Comparison of ENCODE assay signal across 1 cellular context in the genomic region with DNA sequence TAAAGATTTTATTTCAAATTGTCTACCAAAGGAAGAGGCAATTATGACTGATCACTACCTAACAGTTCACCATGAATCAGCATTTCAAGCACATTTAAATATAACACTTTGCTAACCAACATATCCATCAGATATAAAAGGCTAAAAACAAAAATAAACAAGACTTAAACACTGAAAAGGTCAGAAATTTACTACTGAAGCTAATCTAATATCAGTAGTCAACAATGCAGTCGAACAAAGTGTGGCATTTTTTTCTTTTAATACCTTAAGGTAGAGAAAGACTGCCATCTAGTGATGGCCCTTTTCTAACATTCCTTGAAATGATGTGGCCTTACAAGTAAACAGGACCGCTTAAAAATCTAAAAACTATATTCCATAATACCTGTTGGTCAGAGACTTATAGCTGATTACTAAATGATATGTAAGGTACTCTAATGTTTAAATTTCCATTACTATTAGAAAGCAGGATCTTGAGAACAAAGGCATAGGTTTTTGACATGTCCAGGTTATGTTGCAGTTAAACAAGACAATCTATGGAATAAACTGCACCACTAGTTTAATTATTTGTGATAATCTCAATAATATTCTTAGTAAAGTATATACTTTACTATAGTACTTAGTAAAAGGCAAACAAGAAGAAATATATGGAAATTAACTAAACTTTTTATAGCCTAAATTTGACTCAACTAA.
TF ChIP-seq lines count a peak whose summit lies in the region.

No MANE protein-coding gene starts in this region.

TF ChIP-seq in K562, 482 proteins besides CTCF, POLR2A, EP300 and RAD21 (continued from another document and continues in another):
- TF ChIP-seq, protein P1, sequence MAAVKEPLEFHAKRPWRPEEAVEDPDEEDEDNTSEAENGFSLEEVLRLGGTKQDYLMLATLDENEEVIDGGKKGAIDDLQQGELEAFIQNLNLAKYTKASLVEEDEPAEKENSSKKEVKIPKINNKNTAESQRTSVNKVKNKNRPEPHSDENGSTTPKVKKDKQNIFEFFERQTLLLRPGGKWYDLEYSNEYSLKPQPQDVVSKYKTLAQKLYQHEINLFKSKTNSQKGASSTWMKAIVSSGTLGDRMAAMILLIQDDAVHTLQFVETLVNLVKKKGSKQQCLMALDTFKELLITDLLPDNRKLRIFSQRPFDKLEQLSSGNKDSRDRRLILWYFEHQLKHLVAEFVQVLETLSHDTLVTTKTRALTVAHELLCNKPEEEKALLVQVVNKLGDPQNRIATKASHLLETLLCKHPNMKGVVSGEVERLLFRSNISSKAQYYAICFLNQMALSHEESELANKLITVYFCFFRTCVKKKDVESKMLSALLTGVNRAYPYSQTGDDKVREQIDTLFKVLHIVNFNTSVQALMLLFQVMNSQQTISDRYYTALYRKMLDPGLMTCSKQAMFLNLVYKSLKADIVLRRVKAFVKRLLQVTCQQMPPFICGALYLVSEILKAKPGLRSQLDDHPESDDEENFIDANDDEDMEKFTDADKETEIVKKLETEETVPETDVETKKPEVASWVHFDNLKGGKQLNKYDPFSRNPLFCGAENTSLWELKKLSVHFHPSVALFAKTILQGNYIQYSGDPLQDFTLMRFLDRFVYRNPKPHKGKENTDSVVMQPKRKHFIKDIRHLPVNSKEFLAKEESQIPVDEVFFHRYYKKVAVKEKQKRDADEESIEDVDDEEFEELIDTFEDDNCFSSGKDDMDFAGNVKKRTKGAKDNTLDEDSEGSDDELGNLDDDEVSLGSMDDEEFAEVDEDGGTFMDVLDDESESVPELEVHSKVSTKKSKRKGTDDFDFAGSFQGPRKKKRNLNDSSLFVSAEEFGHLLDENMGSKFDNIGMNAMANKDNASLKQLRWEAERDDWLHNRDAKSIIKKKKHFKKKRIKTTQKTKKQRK (IDR thresholded peaks at IDR 0.05; ENCODE audit: borderline replicate concordance, low read depth, low read length): no peak
- TF ChIP-seq, protein P2, sequence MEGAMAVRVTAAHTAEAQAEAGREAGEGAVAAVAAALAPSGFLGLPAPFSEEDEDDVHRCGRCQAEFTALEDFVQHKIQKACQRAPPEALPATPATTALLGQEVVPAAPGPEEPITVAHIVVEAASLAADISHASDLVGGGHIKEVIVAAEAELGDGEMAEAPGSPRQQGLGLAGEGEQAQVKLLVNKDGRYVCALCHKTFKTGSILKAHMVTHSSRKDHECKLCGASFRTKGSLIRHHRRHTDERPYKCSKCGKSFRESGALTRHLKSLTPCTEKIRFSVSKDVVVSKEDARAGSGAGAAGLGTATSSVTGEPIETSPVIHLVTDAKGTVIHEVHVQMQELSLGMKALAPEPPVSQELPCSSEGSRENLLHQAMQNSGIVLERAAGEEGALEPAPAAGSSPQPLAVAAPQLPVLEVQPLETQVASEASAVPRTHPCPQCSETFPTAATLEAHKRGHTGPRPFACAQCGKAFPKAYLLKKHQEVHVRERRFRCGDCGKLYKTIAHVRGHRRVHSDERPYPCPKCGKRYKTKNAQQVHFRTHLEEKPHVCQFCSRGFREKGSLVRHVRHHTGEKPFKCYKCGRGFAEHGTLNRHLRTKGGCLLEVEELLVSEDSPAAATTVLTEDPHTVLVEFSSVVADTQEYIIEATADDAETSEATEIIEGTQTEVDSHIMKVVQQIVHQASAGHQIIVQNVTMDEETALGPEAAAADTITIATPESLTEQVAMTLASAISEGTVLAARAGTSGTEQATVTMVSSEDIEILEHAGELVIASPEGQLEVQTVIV (CRISPR knock-in tag; IDR thresholded peaks at IDR 0.05; ENCODE audit: borderline replicate concordance): no peak
- TF ChIP-seq, protein P3, sequence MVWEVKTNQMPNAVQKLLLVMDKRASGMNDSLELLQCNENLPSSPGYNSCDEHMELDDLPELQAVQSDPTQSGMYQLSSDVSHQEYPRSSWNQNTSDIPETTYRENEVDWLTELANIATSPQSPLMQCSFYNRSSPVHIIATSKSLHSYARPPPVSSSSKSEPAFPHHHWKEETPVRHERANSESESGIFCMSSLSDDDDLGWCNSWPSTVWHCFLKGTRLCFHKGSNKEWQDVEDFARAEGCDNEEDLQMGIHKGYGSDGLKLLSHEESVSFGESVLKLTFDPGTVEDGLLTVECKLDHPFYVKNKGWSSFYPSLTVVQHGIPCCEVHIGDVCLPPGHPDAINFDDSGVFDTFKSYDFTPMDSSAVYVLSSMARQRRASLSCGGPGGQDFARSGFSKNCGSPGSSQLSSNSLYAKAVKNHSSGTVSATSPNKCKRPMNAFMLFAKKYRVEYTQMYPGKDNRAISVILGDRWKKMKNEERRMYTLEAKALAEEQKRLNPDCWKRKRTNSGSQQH (CRISPR knock-in tag; IDR thresholded peaks at IDR 0.05): no peak
- TF ChIP-seq, protein P4, sequence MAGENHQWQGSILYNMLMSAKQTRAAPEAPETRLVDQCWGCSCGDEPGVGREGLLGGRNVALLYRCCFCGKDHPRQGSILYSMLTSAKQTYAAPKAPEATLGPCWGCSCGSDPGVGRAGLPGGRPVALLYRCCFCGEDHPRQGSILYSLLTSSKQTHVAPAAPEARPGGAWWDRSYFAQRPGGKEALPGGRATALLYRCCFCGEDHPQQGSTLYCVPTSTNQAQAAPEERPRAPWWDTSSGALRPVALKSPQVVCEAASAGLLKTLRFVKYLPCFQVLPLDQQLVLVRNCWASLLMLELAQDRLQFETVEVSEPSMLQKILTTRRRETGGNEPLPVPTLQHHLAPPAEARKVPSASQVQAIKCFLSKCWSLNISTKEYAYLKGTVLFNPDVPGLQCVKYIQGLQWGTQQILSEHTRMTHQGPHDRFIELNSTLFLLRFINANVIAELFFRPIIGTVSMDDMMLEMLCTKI (IDR thresholded peaks at IDR 0.05; ENCODE audit: partially characterized antibody): no peak
- TF ChIP-seq FOXA3 (CRISPR knock-in tag; conservative IDR thresholded peaks at IDR 0.05 in 1 of 2, IDR thresholded peaks at IDR 0.05 in 1 of 2): peak in 1 of 2 experiments; percentile 36; a peak in 1 of 4 replicates
- TF ChIP-seq, protein P5, sequence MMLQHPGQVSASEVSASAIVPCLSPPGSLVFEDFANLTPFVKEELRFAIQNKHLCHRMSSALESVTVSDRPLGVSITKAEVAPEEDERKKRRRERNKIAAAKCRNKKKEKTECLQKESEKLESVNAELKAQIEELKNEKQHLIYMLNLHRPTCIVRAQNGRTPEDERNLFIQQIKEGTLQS (IDR thresholded peaks at IDR 0.05): no peak
- TF ChIP-seq, protein P5 (CRISPR knock-in tag; conservative IDR thresholded peaks at IDR 0.05): no peak
- TF ChIP-seq SMARCE1 (IDR thresholded peaks at IDR 0.05): no peak
- no peak for TF ChIP-seq PRPF4 (IDR thresholded peaks at IDR 0.05; ENCODE audit: insufficient read depth, low read depth, low read length, poor library complexity, severe bottlenecking)
- TF ChIP-seq DMBX1 (CRISPR knock-in tag; IDR thresholded peaks at IDR 0.05; ENCODE audit: borderline replicate concordance): no peak
- no peak for TF ChIP-seq POLR2G (IDR thresholded peaks at IDR 0.05; ENCODE audit: low read depth, low read length)
- no peak for TF ChIP-seq ZNF668 (CRISPR knock-in tag; IDR thresholded peaks at IDR 0.05)
- TF ChIP-seq NELFE (IDR thresholded peaks at IDR 0.05; ENCODE audit: insufficient read depth, insufficient read length): no peak
- TF ChIP-seq, protein P6, sequence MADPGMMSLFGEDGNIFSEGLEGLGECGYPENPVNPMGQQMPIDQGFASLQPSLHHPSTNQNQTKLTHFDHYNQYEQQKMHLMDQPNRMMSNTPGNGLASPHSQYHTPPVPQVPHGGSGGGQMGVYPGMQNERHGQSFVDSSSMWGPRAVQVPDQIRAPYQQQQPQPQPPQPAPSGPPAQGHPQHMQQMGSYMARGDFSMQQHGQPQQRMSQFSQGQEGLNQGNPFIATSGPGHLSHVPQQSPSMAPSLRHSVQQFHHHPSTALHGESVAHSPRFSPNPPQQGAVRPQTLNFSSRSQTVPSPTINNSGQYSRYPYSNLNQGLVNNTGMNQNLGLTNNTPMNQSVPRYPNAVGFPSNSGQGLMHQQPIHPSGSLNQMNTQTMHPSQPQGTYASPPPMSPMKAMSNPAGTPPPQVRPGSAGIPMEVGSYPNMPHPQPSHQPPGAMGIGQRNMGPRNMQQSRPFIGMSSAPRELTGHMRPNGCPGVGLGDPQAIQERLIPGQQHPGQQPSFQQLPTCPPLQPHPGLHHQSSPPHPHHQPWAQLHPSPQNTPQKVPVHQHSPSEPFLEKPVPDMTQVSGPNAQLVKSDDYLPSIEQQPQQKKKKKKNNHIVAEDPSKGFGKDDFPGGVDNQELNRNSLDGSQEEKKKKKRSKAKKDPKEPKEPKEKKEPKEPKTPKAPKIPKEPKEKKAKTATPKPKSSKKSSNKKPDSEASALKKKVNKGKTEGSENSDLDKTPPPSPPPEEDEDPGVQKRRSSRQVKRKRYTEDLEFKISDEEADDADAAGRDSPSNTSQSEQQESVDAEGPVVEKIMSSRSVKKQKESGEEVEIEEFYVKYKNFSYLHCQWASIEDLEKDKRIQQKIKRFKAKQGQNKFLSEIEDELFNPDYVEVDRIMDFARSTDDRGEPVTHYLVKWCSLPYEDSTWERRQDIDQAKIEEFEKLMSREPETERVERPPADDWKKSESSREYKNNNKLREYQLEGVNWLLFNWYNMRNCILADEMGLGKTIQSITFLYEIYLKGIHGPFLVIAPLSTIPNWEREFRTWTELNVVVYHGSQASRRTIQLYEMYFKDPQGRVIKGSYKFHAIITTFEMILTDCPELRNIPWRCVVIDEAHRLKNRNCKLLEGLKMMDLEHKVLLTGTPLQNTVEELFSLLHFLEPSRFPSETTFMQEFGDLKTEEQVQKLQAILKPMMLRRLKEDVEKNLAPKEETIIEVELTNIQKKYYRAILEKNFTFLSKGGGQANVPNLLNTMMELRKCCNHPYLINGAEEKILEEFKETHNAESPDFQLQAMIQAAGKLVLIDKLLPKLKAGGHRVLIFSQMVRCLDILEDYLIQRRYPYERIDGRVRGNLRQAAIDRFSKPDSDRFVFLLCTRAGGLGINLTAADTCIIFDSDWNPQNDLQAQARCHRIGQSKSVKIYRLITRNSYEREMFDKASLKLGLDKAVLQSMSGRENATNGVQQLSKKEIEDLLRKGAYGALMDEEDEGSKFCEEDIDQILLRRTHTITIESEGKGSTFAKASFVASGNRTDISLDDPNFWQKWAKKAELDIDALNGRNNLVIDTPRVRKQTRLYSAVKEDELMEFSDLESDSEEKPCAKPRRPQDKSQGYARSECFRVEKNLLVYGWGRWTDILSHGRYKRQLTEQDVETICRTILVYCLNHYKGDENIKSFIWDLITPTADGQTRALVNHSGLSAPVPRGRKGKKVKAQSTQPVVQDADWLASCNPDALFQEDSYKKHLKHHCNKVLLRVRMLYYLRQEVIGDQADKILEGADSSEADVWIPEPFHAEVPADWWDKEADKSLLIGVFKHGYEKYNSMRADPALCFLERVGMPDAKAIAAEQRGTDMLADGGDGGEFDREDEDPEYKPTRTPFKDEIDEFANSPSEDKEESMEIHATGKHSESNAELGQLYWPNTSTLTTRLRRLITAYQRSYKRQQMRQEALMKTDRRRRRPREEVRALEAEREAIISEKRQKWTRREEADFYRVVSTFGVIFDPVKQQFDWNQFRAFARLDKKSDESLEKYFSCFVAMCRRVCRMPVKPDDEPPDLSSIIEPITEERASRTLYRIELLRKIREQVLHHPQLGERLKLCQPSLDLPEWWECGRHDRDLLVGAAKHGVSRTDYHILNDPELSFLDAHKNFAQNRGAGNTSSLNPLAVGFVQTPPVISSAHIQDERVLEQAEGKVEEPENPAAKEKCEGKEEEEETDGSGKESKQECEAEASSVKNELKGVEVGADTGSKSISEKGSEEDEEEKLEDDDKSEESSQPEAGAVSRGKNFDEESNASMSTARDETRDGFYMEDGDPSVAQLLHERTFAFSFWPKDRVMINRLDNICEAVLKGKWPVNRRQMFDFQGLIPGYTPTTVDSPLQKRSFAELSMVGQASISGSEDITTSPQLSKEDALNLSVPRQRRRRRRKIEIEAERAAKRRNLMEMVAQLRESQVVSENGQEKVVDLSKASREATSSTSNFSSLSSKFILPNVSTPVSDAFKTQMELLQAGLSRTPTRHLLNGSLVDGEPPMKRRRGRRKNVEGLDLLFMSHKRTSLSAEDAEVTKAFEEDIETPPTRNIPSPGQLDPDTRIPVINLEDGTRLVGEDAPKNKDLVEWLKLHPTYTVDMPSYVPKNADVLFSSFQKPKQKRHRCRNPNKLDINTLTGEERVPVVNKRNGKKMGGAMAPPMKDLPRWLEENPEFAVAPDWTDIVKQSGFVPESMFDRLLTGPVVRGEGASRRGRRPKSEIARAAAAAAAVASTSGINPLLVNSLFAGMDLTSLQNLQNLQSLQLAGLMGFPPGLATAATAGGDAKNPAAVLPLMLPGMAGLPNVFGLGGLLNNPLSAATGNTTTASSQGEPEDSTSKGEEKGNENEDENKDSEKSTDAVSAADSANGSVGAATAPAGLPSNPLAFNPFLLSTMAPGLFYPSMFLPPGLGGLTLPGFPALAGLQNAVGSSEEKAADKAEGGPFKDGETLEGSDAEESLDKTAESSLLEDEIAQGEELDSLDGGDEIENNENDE (IDR thresholded peaks at IDR 0.05; ENCODE audit: low read depth, low read length): no peak
- TF ChIP-seq, protein P7, sequence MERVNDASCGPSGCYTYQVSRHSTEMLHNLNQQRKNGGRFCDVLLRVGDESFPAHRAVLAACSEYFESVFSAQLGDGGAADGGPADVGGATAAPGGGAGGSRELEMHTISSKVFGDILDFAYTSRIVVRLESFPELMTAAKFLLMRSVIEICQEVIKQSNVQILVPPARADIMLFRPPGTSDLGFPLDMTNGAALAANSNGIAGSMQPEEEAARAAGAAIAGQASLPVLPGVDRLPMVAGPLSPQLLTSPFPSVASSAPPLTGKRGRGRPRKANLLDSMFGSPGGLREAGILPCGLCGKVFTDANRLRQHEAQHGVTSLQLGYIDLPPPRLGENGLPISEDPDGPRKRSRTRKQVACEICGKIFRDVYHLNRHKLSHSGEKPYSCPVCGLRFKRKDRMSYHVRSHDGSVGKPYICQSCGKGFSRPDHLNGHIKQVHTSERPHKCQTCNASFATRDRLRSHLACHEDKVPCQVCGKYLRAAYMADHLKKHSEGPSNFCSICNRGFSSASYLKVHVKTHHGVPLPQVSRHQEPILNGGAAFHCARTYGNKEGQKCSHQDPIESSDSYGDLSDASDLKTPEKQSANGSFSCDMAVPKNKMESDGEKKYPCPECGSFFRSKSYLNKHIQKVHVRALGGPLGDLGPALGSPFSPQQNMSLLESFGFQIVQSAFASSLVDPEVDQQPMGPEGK (CRISPR knock-in tag; IDR thresholded peaks at IDR 0.05; ENCODE audit: borderline replicate concordance): no peak
- TF ChIP-seq, protein P8, sequence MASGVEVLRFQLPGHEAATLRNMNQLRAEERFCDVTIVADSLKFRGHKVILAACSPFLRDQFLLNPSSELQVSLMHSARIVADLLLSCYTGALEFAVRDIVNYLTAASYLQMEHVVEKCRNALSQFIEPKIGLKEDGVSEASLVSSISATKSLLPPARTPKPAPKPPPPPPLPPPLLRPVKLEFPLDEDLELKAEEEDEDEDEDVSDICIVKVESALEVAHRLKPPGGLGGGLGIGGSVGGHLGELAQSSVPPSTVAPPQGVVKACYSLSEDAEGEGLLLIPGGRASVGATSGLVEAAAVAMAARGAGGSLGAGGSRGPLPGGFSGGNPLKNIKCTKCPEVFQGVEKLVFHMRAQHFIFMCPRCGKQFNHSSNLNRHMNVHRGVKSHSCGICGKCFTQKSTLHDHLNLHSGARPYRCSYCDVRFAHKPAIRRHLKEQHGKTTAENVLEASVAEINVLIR (CRISPR knock-in tag; IDR thresholded peaks at IDR 0.05): no peak
- TF ChIP-seq PRMT5 (CRISPR knock-in tag; IDR thresholded peaks at IDR 0.05): no peak
- TF ChIP-seq ATF7 (IDR thresholded peaks at IDR 0.05): no peak
- no peak for TF ChIP-seq SMARCA4 (IDR thresholded peaks at IDR 0.05)
- no peak for TF ChIP-seq NFIX (CRISPR knock-in tag; IDR thresholded peaks at IDR 0.05; ENCODE audit: low read depth)
- peak; percentile 77 for TF ChIP-seq C11orf30 (IDR thresholded peaks at IDR 0.05; ENCODE audit: low read depth)
- TF ChIP-seq SPI1 (IDR thresholded peaks at IDR 0.05; ENCODE audit: borderline replicate concordance, low read depth, low read length): no peak
- TF ChIP-seq RBFOX2 (IDR thresholded peaks at IDR 0.05; ENCODE audit: low read depth, low read length): no peak
- TF ChIP-seq OTX1 (CRISPR knock-in tag; IDR thresholded peaks at IDR 0.05): no peak
- no peak for TF ChIP-seq GABPA (tag; conservative IDR thresholded peaks at IDR 0.05; ENCODE audit: low read depth)
- 0 out of 2 replicates have a peak, but pooled peaks have one; percentile 33 for TF ChIP-seq POLR2H (tag; IDR thresholded peaks at IDR 0.05; ENCODE audit: low read depth)
